In the genomic region with DNA sequence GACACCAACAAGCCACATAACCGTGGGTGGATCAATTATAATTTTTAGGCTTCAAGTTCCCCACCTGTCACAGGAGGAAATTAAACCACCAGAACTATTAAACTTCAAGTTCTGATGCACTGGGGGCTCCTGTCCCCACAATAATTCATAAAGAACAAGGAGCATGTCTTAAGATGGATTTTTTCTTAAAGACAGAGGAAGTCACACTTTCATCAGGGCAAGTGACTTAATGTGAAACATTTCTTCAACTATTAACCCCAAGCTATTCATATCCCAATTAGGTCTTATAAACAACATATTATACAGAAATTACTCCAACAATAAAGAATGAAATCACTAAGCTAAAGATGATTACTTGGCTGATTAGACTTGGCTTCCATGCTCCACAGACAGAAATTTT, we compare ENCODE assay signal across 10 cellular contexts.
"Had no signal": no experiment of that assay in that cellular context is flagged by ENCODE, and none has a peak within 500 bp of the region (broad histone marks: within the 10 kb centered on the region; RNA-seq: fewer than 3 reads in every experiment).

No MANE protein-coding gene starts in this region.

- DNase-seq: GM23248, GOT3, H7, H9, HCEC 1CT, HFFc6 had no signal

- FAIRE-seq: H54 had no signal

- H2AFZ ChIP-seq: GM23248, GM23338 had no signal

- H3K27ac ChIP-seq: GM23248 had no signal

- H3K9ac ChIP-seq: GM23248 had no signal

- H3K4me3 Mint-ChIP-seq: GM23338, H9, HFFc6 had no signal

- H3K27ac Mint-ChIP-seq: GM23338, H9, HFFc6 had no signal

- H3K4me2 ChIP-seq: GM23338 had no signal

- H3K4me1 ChIP-seq: HAP-1 had no signal

- H3K9me3 ChIP-seq: HAP-1 had no signal

- ATAC-seq: GM23338, HCT116 had no signal

- H3K36me3 ChIP-seq: HAP-1 had no signal

- H3K9me3 Mint-ChIP-seq: GM23338, H9, HFFc6 had no signal

- H3K4me3 ChIP-seq: GM23248, GM23338, HAP-1 had no signal
